ENCODE assay signal across 1 cellular context in the genomic region with DNA sequence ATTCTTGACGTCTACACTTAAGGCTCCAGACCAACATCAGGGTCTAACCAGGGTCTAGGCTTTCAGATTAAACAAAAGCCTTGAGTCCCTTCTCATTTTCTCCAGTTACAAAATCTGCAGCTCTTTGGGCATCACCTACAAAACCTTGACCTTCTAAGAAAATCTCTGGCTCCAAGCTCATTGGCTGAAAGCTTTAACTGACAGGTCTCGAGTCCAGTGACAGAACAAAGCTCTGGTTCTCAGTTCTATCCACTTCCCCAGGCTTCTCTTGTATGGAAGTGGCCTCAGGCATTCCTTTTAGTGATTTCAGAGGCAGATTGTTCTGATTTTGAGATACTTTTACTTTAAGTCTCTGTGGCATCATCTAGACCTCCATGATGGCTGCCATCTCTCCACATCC.
TF ChIP-seq lines count a peak whose summit lies in the region.

No MANE protein-coding gene starts in this region.

TF ChIP-seq in SK-N-SH treated with all-trans-retinoic acid at 6 μM for 48 hours, 23 proteins besides CTCF, POLR2A, EP300 and RAD21 (continued from another document):
- TF ChIP-seq, protein P1, sequence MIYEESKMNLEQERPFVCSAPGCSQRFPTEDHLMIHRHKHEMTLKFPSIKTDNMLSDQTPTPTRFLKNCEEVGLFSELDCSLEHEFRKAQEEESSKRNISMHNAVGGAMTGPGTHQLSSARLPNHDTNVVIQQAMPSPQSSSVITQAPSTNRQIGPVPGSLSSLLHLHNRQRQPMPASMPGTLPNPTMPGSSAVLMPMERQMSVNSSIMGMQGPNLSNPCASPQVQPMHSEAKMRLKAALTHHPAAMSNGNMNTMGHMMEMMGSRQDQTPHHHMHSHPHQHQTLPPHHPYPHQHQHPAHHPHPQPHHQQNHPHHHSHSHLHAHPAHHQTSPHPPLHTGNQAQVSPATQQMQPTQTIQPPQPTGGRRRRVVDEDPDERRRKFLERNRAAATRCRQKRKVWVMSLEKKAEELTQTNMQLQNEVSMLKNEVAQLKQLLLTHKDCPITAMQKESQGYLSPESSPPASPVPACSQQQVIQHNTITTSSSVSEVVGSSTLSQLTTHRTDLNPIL (CRISPR knock-in tag; IDR thresholded peaks at IDR 0.05; ENCODE audit: low read depth), result no peak
- TF ChIP-seq BACH2 (CRISPR knock-in tag; IDR thresholded peaks at IDR 0.05; ENCODE audit: borderline replicate concordance) (no peak), ZC3H10 (CRISPR knock-in tag; IDR thresholded peaks at IDR 0.05) (no peak), RARB (CRISPR knock-in tag; IDR thresholded peaks at IDR 0.05) (no peak), TCF4 (CRISPR knock-in tag; IDR thresholded peaks at IDR 0.05; ENCODE audit: borderline replicate concordance) (no peak), SNAI2 (CRISPR knock-in tag; IDR thresholded peaks at IDR 0.05) (no peak), ZFP3 (CRISPR knock-in tag; IDR thresholded peaks at IDR 0.05) (no peak), ESRRG (CRISPR knock-in tag; IDR thresholded peaks at IDR 0.05) (no peak), CSDC2 (CRISPR knock-in tag; IDR thresholded peaks at IDR 0.05) (no peak), ZNF70 (CRISPR knock-in tag; IDR thresholded peaks at IDR 0.05) (no peak), OSR1 (CRISPR knock-in tag; IDR thresholded peaks at IDR 0.05) (no peak), ZNF565 (CRISPR knock-in tag; conservative IDR thresholded peaks at IDR 0.05; ENCODE audit: low read depth) (no peak)
- TF ChIP-seq, protein P2, sequence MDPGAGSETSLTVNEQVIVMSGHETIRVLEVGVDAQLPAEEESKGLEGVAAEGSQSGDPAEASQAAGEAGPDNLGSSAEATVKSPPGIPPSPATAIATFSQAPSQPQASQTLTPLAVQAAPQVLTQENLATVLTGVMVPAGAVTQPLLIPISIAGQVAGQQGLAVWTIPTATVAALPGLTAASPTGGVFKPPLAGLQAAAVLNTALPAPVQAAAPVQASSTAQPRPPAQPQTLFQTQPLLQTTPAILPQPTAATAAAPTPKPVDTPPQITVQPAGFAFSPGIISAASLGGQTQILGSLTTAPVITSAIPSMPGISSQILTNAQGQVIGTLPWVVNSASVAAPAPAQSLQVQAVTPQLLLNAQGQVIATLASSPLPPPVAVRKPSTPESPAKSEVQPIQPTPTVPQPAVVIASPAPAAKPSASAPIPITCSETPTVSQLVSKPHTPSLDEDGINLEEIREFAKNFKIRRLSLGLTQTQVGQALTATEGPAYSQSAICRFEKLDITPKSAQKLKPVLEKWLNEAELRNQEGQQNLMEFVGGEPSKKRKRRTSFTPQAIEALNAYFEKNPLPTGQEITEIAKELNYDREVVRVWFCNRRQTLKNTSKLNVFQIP (CRISPR knock-in tag; IDR thresholded peaks at IDR 0.05; ENCODE audit: borderline replicate concordance, low read depth), result no peak
TF ChIP-seq in SK-N-SH treated with all-trans-retinoic acid at 6 μM for 48 hours: peak in this region for 0.
